Comparison of ENCODE assay signal across 18 cellular contexts in the genomic region with DNA sequence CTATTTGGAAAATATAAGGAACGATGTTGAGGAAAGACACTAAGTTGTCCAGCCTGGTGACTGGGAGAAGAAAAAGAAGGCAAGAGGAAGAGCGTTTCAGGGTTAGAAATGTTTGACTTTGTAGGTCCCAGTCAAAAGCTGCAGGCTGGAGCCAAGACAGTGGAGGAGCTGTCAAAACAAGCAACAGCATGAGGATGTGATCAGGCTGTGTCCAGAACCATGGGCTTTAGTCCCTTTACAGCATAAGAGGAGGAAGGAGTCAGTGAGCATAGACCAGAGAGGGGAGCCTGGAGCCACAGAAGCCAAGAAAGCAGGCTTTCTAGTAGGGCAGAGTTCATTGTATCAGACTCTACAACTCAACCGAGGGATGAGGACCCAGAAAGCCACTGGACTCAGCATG.
A peak's percentile ranks its signal among the peaks of the same experiment; 100 is the strongest.
DNase-seq lines count a peak whose midpoint lies in the region; ATAC-seq, FAIRE-seq and TF ChIP-seq lines count a peak whose summit lies in the region.
"Had no signal": no experiment of that assay in that cellular context is flagged by ENCODE, and none has a peak within 500 bp of the region (broad histone marks: within the 10 kb centered on the region; RNA-seq: fewer than 3 reads in every experiment).

No MANE protein-coding gene starts in this region.

- peak; percentile 58 for FAIRE-seq in bronchial epithelial cell (lab: Jason Lieb, UNC)
- FAIRE-seq: A204.1, GM12878, GM18507, H54 had no signal

- H3K4ac ChIP-seq in trophoblast cell (ENCODE audit: low read depth, low read length): no peak overlapping the region

- peaks cover 3% of the 10 kb centered on the region for H3K27me3 ChIP-seq in bronchial epithelial cell (ENCODE audit: control insufficient read depth, insufficient read depth, low read length)
- no peaks in the 10 kb centered on the region for H3K27me3 ChIP-seq in trophoblast cell (ENCODE audit: insufficient read depth, low read length)
- H3K27me3 ChIP-seq in MG63: no peaks in the 10 kb centered on the region

- DNase-seq in HFFc6 (no peak), bronchial epithelial cell (ENCODE audit: low read depth) (no peak), left ventricle myocardium superior (peak; percentile 31), trophoblast cell (no peak), MG63 (no peak), GM10248 (ENCODE audit: extremely low spot score) (no peak)
- DNase-seq: C1 segment of cervical spinal cord; Calu3; CD4-positive, alpha-beta T cell; DMS 273 treated with DMSO at 0.1 percent for 48 hours; GM23248 had no signal

- no peaks in the 10 kb centered on the region for H3K4me1 ChIP-seq in trophoblast cell (ENCODE audit: control insufficient read depth in 1 of 2, insufficient read depth in 2 of 2, low read length in 2 of 2)

- 0 out of 2 replicates have a peak overlapping the region, but pooled peaks have one; percentile 20 for H3K27ac Mint-ChIP-seq in HFFc6
- H3K27ac Mint-ChIP-seq: B cell; CD4-positive, alpha-beta T cell had no signal

- no peak overlapping the region for H3K14ac ChIP-seq in trophoblast cell (ENCODE audit: low read length)

- CTCF ChIA-PET in GM10248 (lab: Yijun Ruan, JAX): no interaction called here

- TF ChIP-seq CTCF in HFFc6 (IDR thresholded peaks at IDR 0.05) (no peak), bronchial epithelial cell (IDR thresholded peaks at IDR 0.05; ENCODE audit: insufficient read depth, low read length, severe bottlenecking) (no peak), GM10248 (IDR thresholded peaks at IDR 0.05; ENCODE audit: control extremely low read depth, extremely low read depth, low read depth, missing control alignments) (no peak)

- H3K36me3 Mint-ChIP-seq in HFFc6 (ENCODE audit: low read depth): no peaks in the 10 kb centered on the region

- WGBS in trophoblast cell (ENCODE audit: extremely low coverage, insufficient coverage, insufficient read length): no CpG with 5 or more reads among the region's 3 CpGs

- intact Hi-C loops in left ventricle myocardium superior (cut with micrococcal nuclease): no loop called here

- H3K4me3 Mint-ChIP-seq in HFFc6: no peak overlapping the region
- H3K4me3 Mint-ChIP-seq: B cell; CD4-positive, alpha-beta T cell had no signal

- no peak overlapping the region for H3K4me3 ChIP-seq in bronchial epithelial cell (ENCODE audit: low read depth, low read length)
- H3K4me3 ChIP-seq in trophoblast cell (ENCODE audit: low read depth, low read length): no peak overlapping the region
- no peak overlapping the region for H3K4me3 ChIP-seq in MG63
- H3K4me3 ChIP-seq: GM12878, GM23248 had no signal

- H3K79me1 ChIP-seq in trophoblast cell (ENCODE audit: low read length): no peaks in the 10 kb centered on the region

- no peak overlapping the region for H2BK5ac ChIP-seq in trophoblast cell (ENCODE audit: low read depth, low read length, poor library complexity)

- no peak overlapping the region for H4K91ac ChIP-seq in trophoblast cell (ENCODE audit: low read depth, low read length)

- no peak overlapping the region for H3K9ac ChIP-seq in trophoblast cell (ENCODE audit: low read length)
- H3K9ac ChIP-seq: GM23248 had no signal

- H3K27me3 Mint-ChIP-seq in HFFc6 (ENCODE audit: insufficient read depth): peaks cover 1% of the 10 kb centered on the region; the same call in 1 of the 2 replicates
- H3K27me3 Mint-ChIP-seq: B cell; CD4-positive, alpha-beta T cell had no signal

- H3K36me3 ChIP-seq in bronchial epithelial cell (ENCODE audit: control insufficient read depth, insufficient read depth, low read length) (no peaks in the 10 kb centered on the region), trophoblast cell (ENCODE audit: control insufficient read depth in 1 of 2, insufficient read depth in 2 of 2, low read length in 2 of 2) (no peaks in the 10 kb centered on the region), MG63 (no peaks in the 10 kb centered on the region)

- H3K4me2 ChIP-seq in trophoblast cell (ENCODE audit: low read length): no peak overlapping the region

- H3K9me3 ChIP-seq in trophoblast cell (ENCODE audit: insufficient read depth, low read depth, low read length): no peaks in the 10 kb centered on the region
- peaks cover 20% of the 10 kb centered on the region for H3K9me3 ChIP-seq in MG63

- ATAC-seq in left ventricle myocardium superior: peak; percentile 68
- no peak for ATAC-seq in HG03571 (IDR thresholded peaks at IDR 0.05; ENCODE audit: unreplicated experiment)
- ATAC-seq: GM12878, HCT116 had no signal

- no peak overlapping the region for H4K12ac ChIP-seq in trophoblast cell (ENCODE audit: low read depth, low read length)

- H2BK120ac ChIP-seq in trophoblast cell (ENCODE audit: insufficient read depth, low read length, poor library complexity): no peak overlapping the region

- H2AK5ac ChIP-seq in trophoblast cell (ENCODE audit: low read length): no peak overlapping the region

- no peak overlapping the region for H3K18ac ChIP-seq in trophoblast cell (ENCODE audit: low read length)

- no peaks in the 10 kb centered on the region for H3K9me3 Mint-ChIP-seq in HFFc6

- no peak overlapping the region for H2AFZ ChIP-seq in trophoblast cell (ENCODE audit: insufficient read depth, low read length, poor library complexity)
- H2AFZ ChIP-seq: GM23248 had no signal

- H3K23ac ChIP-seq in trophoblast cell (ENCODE audit: low read length): no peak overlapping the region

- no peaks in the 10 kb centered on the region for H3K79me2 ChIP-seq in trophoblast cell (ENCODE audit: control insufficient read depth, insufficient read depth, low read length, poor library complexity)

- no peak overlapping the region for H4K8ac ChIP-seq in trophoblast cell (ENCODE audit: low read depth, low read length)

- H3K4me1 Mint-ChIP-seq in HFFc6 (ENCODE audit: low read depth): peaks cover 30% of the 10 kb centered on the region
- H3K4me1 Mint-ChIP-seq: B cell had no signal

- H2BK12ac ChIP-seq in trophoblast cell (ENCODE audit: low read length): peak overlapping the region; percentile 29

- POLR2A ChIA-PET in GM10248 (lab: Yijun Ruan, JAX): no interaction called here

- no peak overlapping the region for H3K27ac ChIP-seq in trophoblast cell (ENCODE audit: low read depth, low read length)
- H3K27ac ChIP-seq: GM23248 had no signal
